In the genomic region with DNA sequence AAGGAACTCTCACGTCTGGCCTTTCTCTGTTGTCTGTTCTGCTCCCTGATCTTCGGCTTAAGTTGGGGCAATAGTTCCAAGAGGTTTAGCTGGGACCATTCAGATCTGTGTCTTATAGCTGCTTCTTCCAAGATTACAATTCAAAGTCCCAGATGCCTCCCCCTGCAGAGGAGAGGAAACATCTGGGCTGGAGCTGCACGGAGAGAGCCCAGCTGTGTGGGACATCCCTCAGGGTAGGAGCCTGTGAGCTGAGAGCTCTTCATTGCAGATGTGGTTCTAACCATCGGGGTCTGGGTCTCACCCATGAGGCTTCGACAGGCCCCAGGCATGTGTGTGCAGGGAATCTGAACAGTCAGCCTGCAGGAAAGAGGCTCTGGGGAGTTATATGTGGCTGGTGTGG, we compare ENCODE assay signal across 12 cellular contexts. TPM values are rescaled to one million over a fixed set of nuclear protein-coding genes. Genes with fewer than 3 reads are reported as not detected.
A peak's percentile ranks its signal among the peaks of the same experiment; 100 is the strongest.
DNase-seq lines count a peak whose midpoint lies in the region; ATAC-seq, FAIRE-seq and TF ChIP-seq lines count a peak whose summit lies in the region.
"Had no signal": no experiment of that assay in that cellular context is flagged by ENCODE, and none has a peak within 500 bp of the region (broad histone marks: within the 10 kb centered on the region; RNA-seq: fewer than 3 reads in every experiment).

No MANE protein-coding gene starts in this region.

- peak overlapping the region in 8 of 11 experiments; percentile 10 to 94 (median 76); a peak in 15 of 22 replicates for H3K27ac ChIP-seq in BLaER1 treated with 17β-estradiol and CSF1 and Interleukin-3, amounts not matched to agents 10 nM and 100 nM
- H3K27ac ChIP-seq in colonic mucosa, result peak overlapping the region; percentile 59
- no peak overlapping the region for H3K27ac ChIP-seq in naive thymus-derived CD4-positive, alpha-beta T cell (ENCODE audit: low read depth, low read length)
- H3K27ac ChIP-seq: parathyroid adenoma had no signal

- no peaks in the 10 kb centered on the region for H3K36me3 ChIP-seq in BLaER1 treated with 17β-estradiol and CSF1 and Interleukin-3, amounts not matched to agents 10 nM and 100 nM
- H3K36me3 ChIP-seq in colonic mucosa, result no peaks in the 10 kb centered on the region
- no peaks in the 10 kb centered on the region for H3K36me3 ChIP-seq in naive thymus-derived CD4-positive, alpha-beta T cell (ENCODE audit: control insufficient read depth in 2 of 3, insufficient read depth in 3 of 3, low read length in 3 of 3)
- H3K36me3 ChIP-seq: MG63 had no signal

- H3K4me2 ChIP-seq in BLaER1 treated with 17β-estradiol and CSF1 and Interleukin-3, amounts not matched to agents 10 nM and 100 nM, result peak overlapping the region; percentile 61 to 94 (median 75)

- no peak for FAIRE-seq in GM12891 (lab: Jason Lieb, UNC)

- H3K27me3 ChIP-seq in BLaER1 treated with 17β-estradiol and CSF1 and Interleukin-3, amounts not matched to agents 10 nM and 100 nM, result no peaks in the 10 kb centered on the region
- H3K27me3 ChIP-seq in colonic mucosa, result no peaks in the 10 kb centered on the region
- H3K27me3 ChIP-seq in naive thymus-derived CD4-positive, alpha-beta T cell (ENCODE audit: control insufficient read depth in 2 of 2, insufficient read depth in 2 of 2, low read length in 2 of 2), result no peaks in the 10 kb centered on the region
- H3K27me3 ChIP-seq: MG63 had no signal

- peaks cover 30 to 80% (median 68%) of the 10 kb centered on the region in 7 donors for H3K4me1 Mint-ChIP-seq in naive thymus-derived CD4-positive, alpha-beta T cell

- H3K4me3 ChIP-seq in BLaER1 treated with 17β-estradiol and CSF1 and Interleukin-3, amounts not matched to agents 10 nM and 100 nM, result peak overlapping the region in 1 of 10 experiments; percentile 10; a peak in 1 of 20 replicates
- no peak overlapping the region for H3K4me3 ChIP-seq in colonic mucosa
- H3K4me3 ChIP-seq in naive thymus-derived CD4-positive, alpha-beta T cell (ENCODE audit: low read length), result no peak overlapping the region
- H3K4me3 ChIP-seq: MG63 had no signal

- no peak; the same call in 1 of the 2 replicates for TF ChIP-seq POLR2A in GM12891 (IDR thresholded peaks at IDR 0.05; ENCODE audit: low read depth, low read length)

- peak overlapping the region; percentile 23 to 89 (median 81) for H3K27ac Mint-ChIP-seq in naive thymus-derived CD4-positive, alpha-beta T cell

- intact Hi-C loops in colonic mucosa (cut with DNase I), result no loop called here
- intact Hi-C loops in naive thymus-derived CD4-positive, alpha-beta T cell (cut with micrococcal nuclease), result no loop called here

- no peaks in the 10 kb centered on the region for H3K27me3 Mint-ChIP-seq in naive thymus-derived CD4-positive, alpha-beta T cell
- H3K27me3 Mint-ChIP-seq: CD8-positive, alpha-beta memory T cell had no signal

- no peaks in the 10 kb centered on the region for H4K20me1 ChIP-seq in BLaER1 treated with 17β-estradiol and CSF1 and Interleukin-3, amounts not matched to agents 10 nM and 100 nM

- peak; percentile 83 to 90 for DNase-seq in Kasumi-1 (lab: John Stamatoyannopoulos, UW)
- DNase-seq in colonic mucosa, result no peak
- no peak for DNase-seq in naive thymus-derived CD4-positive, alpha-beta T cell
- DNase-seq in GM12891 (ENCODE audit: insufficient read length, low spot score), result no peak
- DNase-seq in hepatic stellate cell (ENCODE audit: low spot score), result no peak
- no peak for DNase-seq in activated effector memory CD4-positive, alpha-beta T cell treated with Interleukin-2 at 50 U/mL for 16 hours
- DNase-seq: amygdala; CD8-positive, alpha-beta memory T cell had no signal

- no peak for TF ChIP-seq CTCF in colonic mucosa (IDR thresholded peaks at IDR 0.05)

- H3K4me3 Mint-ChIP-seq in naive thymus-derived CD4-positive, alpha-beta T cell, result no peak overlapping the region
- H3K4me3 Mint-ChIP-seq: CD8-positive, alpha-beta memory T cell had no signal

- CTCF ChIA-PET in naive thymus-derived CD4-positive, alpha-beta T cell (lab: Charles Lee), result interaction anchor here (0.7 to 1.3 kb wide), 4 partner anchors 17 to 244 kb away, joined by 3 read pairs; no protein-coding TSS in a partner anchor

- 0 out of 22 replicates have a peak, but pooled peaks cover 0 to 5% (median 0%) of the 10 kb centered on the region in 11 experiments for H3K9me3 ChIP-seq in BLaER1 treated with 17β-estradiol and CSF1 and Interleukin-3, amounts not matched to agents 10 nM and 100 nM (replicated peaks in 1 of 11)
- H3K9me3 ChIP-seq in colonic mucosa, result no peaks in the 10 kb centered on the region
- H3K9me3 ChIP-seq in naive thymus-derived CD4-positive, alpha-beta T cell (ENCODE audit: control insufficient read depth in 2 of 3, low read length in 3 of 3), result no peaks in the 10 kb centered on the region
- H3K9me3 ChIP-seq: MG63 had no signal

- POLR2A ChIA-PET in naive thymus-derived CD4-positive, alpha-beta T cell (lab: Charles Lee), result interaction anchor here (3.8 to 43.4 kb wide), 3 partner anchors 10 to 35 kb away, joined by 17 to 2417 read pairs (median 703); partner anchors contain the start of genes PHF19 and TRAF1

- no peaks in the 10 kb centered on the region for H3K9me3 Mint-ChIP-seq in naive thymus-derived CD4-positive, alpha-beta T cell
- H3K9me3 Mint-ChIP-seq: CD8-positive, alpha-beta memory T cell had no signal

- H3K36me3 Mint-ChIP-seq in naive thymus-derived CD4-positive, alpha-beta T cell, result peaks cover 0 to 36% (median 0%) of the 10 kb centered on the region in 5 donors

- peak overlapping the region in 9 of 11 experiments; percentile 1 to 74 (median 38); a peak in 12 of 22 replicates for H3K9ac ChIP-seq in BLaER1 treated with 17β-estradiol and CSF1 and Interleukin-3, amounts not matched to agents 10 nM and 100 nM
- H3K9ac ChIP-seq in colonic mucosa (ENCODE audit: low read depth in 2 of 2, low read length in 2 of 2), result no peak overlapping the region
- H3K9ac ChIP-seq: parathyroid adenoma had no signal

- no peak for ATAC-seq in naive thymus-derived CD4-positive, alpha-beta T cell
- ATAC-seq in GM18861 (IDR thresholded peaks at IDR 0.05; ENCODE audit: unreplicated experiment), result no peak

- H3K4me1 ChIP-seq in BLaER1 treated with 17β-estradiol and CSF1 and Interleukin-3, amounts not matched to agents 10 nM and 100 nM, result peaks cover 29 to 98% (median 89%) of the 10 kb centered on the region in 10 experiments
- H3K4me1 ChIP-seq in colonic mucosa, result peaks cover 6% of the 10 kb centered on the region
- H3K4me1 ChIP-seq in naive thymus-derived CD4-positive, alpha-beta T cell (ENCODE audit: control insufficient read depth in 2 of 2, insufficient read depth in 2 of 2, low read length in 2 of 2), result peaks cover 40 to 65% of the 10 kb centered on the region in 2 donors
- H3K4me1 ChIP-seq: parathyroid adenoma had no signal

TF ChIP-seq in GM12891, 5 proteins besides CTCF, POLR2A, EP300 and RAD21:
- TF ChIP-seq PAX5 (IDR thresholded peaks at IDR 0.05; ENCODE audit: insufficient read depth, low read length, severe bottlenecking) (no peak), TAF1 (IDR thresholded peaks at IDR 0.05; ENCODE audit: low read depth, low read length) (no peak), POU2F2 (IDR thresholded peaks at IDR 0.05; ENCODE audit: low read depth, low read length) (no peak), POLR2AphosphoS5 (IDR thresholded peaks at IDR 0.05; ENCODE audit: low read depth, low read length) (no peak), SPI1 (IDR thresholded peaks at IDR 0.05; ENCODE audit: low read depth, low read length) (no peak)

RNA-seq across cellular contexts. Expression of gene PHF19, which starts 9.0 kb away (rescaled TPM):
- 10 to 100 TPM; 23.8 to 50.3 TPM for total RNA-seq in colonic mucosa
- 100 to 1,000 TPM in 3 of 5 experiments, 10 to 100 TPM in 2; 65.9 to 271 (median 197) TPM for total RNA-seq in naive thymus-derived CD4-positive, alpha-beta T cell
- 10 to 100 TPM; 13.1 to 16.5 TPM for polyA plus RNA-seq in naive thymus-derived CD4-positive, alpha-beta T cell
- 65.4 TPM for polyA plus RNA-seq in GM12891 (2012; ENCODE audit: low read depth, missing spikeins)

RNA-seq across cellular contexts. Expression of gene TRAF1, which starts 40.6 kb away (rescaled TPM):
- 1 to 10 TPM; 1.5 to 3.1 TPM for total RNA-seq in colonic mucosa
- total RNA-seq in naive thymus-derived CD4-positive, alpha-beta T cell, result 100 to 1,000 TPM in 2 of 5 experiments, 10 to 100 TPM in 3; 58.7 to 131 (median 98.2) TPM
- 1 to 10 TPM; 3.7 to 6.6 TPM for polyA plus RNA-seq in naive thymus-derived CD4-positive, alpha-beta T cell
- 107 TPM for polyA plus RNA-seq in GM12891 (2012; ENCODE audit: low read depth, missing spikeins)

RNA-seq across cellular contexts. Expression of gene PSMD5, which starts 43.2 kb away (rescaled TPM):
- total RNA-seq in colonic mucosa, result 10 to 100 TPM; 33.2 to 60.2 TPM
- total RNA-seq in naive thymus-derived CD4-positive, alpha-beta T cell, result 10 to 100 TPM; 33.5 to 63.9 (median 44.0) TPM
- polyA plus RNA-seq in naive thymus-derived CD4-positive, alpha-beta T cell, result 10 to 100 TPM; 22.3 to 29.2 TPM
- 12.0 TPM for polyA plus RNA-seq in GM12891 (2012; ENCODE audit: low read depth, missing spikeins)

Comparison
In these comparisons a context has a peak if more than half of its experiments do, and no peak if none do; other contexts are left out.
1. H3K9ac ChIP-seq: peak in BLaER1 treated with 17β-estradiol and CSF1 and Interleukin-3, amounts not matched to agents 10 nM and 100 nM (9 of 11); none in colonic mucosa (0 of 2).
2. DNase-seq: peak in Kasumi-1 (2 of 2); none in colonic mucosa (single experiment), naive thymus-derived CD4-positive, alpha-beta T cell (0 of 9), GM12891 (single experiment), hepatic stellate cell (single experiment) and activated effector memory CD4-positive, alpha-beta T cell treated with Interleukin-2 at 50 U/mL for 16 hours (single experiment).
3. RNA of gene TRAF1, which starts 40.6 kb away (total RNA-seq): 58.7 to 131 TPM in naive thymus-derived CD4-positive, alpha-beta T cell; 1.5 to 3.1 TPM in colonic mucosa; every median in the first group is over 10 times any median in the second.